Comparison of ENCODE assay signal across 12 cellular contexts in the genomic region with DNA sequence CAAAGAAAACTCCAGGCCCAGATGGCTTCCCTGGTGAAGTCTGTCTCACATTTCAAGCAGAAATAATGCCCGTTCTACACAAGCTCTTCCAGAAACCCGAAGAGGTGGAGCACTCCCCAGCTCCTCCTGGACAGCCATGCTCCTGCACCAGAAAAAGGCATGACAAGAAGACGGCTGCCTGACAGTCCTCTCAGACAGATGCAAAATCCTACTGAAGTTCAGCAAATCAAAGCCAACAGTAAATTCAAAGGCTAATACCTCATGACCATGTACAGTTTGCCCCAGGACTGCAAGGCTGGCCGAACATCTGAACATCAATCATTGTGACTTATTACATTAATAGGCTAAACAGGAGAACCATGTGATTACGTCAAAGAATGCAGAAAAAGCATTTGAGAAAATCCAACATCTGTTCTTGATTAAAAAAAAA. TPM values are rescaled to one million over a fixed set of nuclear protein-coding genes. Genes with fewer than 3 reads are reported as not detected.
A peak's percentile ranks its signal among the peaks of the same experiment; 100 is the strongest.
DNase-seq lines count a peak whose midpoint lies in the region; ATAC-seq and TF ChIP-seq lines count a peak whose summit lies in the region.
"Had no signal": no experiment of that assay in that cellular context is flagged by ENCODE, and none has a peak within 500 bp of the region (broad histone marks: within the 10 kb centered on the region; RNA-seq: fewer than 3 reads in every experiment).

No MANE protein-coding gene starts in this region.

- no peak overlapping the region for H3K4me3 Mint-ChIP-seq in T-helper 1 cell treated with Interleukin-12 subunit alpha and Interleukin-12 subunit beta and Interleukin-4 antibody, amounts not matched to agents 30 μg/mL and 1 μg/mL, for 36 hours
- peak overlapping the region; percentile 30 for H3K4me3 Mint-ChIP-seq in type B pancreatic cell
- no peak overlapping the region for H3K4me3 Mint-ChIP-seq in endothelial cell (ENCODE audit: unreplicated experiment)
- H3K4me3 Mint-ChIP-seq: activated CD4-positive, alpha-beta memory T cell treated with anti-CD3 and anti-CD28 coated beads for 36 hours; activated naive CD4-positive, alpha-beta T cell treated with anti-CD3 and anti-CD28 coated beads, Interleukin-2, amount 50 U/mL, for 24 hours had no signal

- peak overlapping the region; percentile 8 for H3K27ac Mint-ChIP-seq in T-helper 1 cell treated with Interleukin-12 subunit alpha and Interleukin-12 subunit beta and Interleukin-4 antibody, amounts not matched to agents 30 μg/mL and 1 μg/mL, for 36 hours
- H3K27ac Mint-ChIP-seq in type B pancreatic cell = peak overlapping the region; percentile 18
- H3K27ac Mint-ChIP-seq in endothelial cell (ENCODE audit: unreplicated experiment) = no peak overlapping the region
- H3K27ac Mint-ChIP-seq: activated CD4-positive, alpha-beta memory T cell treated with anti-CD3 and anti-CD28 coated beads for 36 hours; activated naive CD4-positive, alpha-beta T cell treated with anti-CD3 and anti-CD28 coated beads, Interleukin-2, amount 50 U/mL, for 24 hours had no signal

- peaks cover 7% of the 10 kb centered on the region for H3K27me3 Mint-ChIP-seq in T-helper 1 cell treated with Interleukin-12 subunit alpha and Interleukin-12 subunit beta and Interleukin-4 antibody, amounts not matched to agents 30 μg/mL and 1 μg/mL, for 36 hours (ENCODE audit: low read depth)
- peaks cover 7% of the 10 kb centered on the region for H3K27me3 Mint-ChIP-seq in type B pancreatic cell
- H3K27me3 Mint-ChIP-seq in endothelial cell (ENCODE audit: unreplicated experiment) = peaks cover 2% of the 10 kb centered on the region
- H3K27me3 Mint-ChIP-seq: activated CD4-positive, alpha-beta memory T cell treated with anti-CD3 and anti-CD28 coated beads for 36 hours; activated naive CD4-positive, alpha-beta T cell treated with anti-CD3 and anti-CD28 coated beads, Interleukin-2, amount 50 U/mL, for 24 hours had no signal

- peaks cover 13% of the 10 kb centered on the region for H3K4me1 Mint-ChIP-seq in T-helper 1 cell treated with Interleukin-12 subunit alpha and Interleukin-12 subunit beta and Interleukin-4 antibody, amounts not matched to agents 30 μg/mL and 1 μg/mL, for 36 hours (ENCODE audit: low read depth)
- peaks cover 11% of the 10 kb centered on the region for H3K4me1 Mint-ChIP-seq in type B pancreatic cell (ENCODE audit: unreplicated experiment)
- peaks cover 5% of the 10 kb centered on the region for H3K4me1 Mint-ChIP-seq in endothelial cell (ENCODE audit: unreplicated experiment)

- ATAC-seq in SK-N-SH treated with all-trans-retinoic acid at 6 μM for 48 hours = peak; percentile 88
- ATAC-seq: mucosa of descending colon had no signal

- CTCF ChIA-PET in HEK293T (lab: Yijun Ruan, JAX) = no interaction called here

- no peak for DNase-seq in T-helper 1 cell
- peak; percentile 10 for DNase-seq in fibroblast of the conjunctiva (ENCODE audit: low read depth)
- peak; percentile 32 for DNase-seq in type B pancreatic cell (ENCODE audit: extremely low spot score, unreplicated experiment)
- no peak for DNase-seq in HEK293T (ENCODE audit: extremely low spot score)
- no peak for DNase-seq in anterior cingulate cortex (lab: John Stamatoyannopoulos, UW)
- DNase-seq in endothelial cell (ENCODE audit: low spot score) = no peak
- DNase-seq: mucosa of descending colon, NCI-H2107 had no signal

- POLR2A ChIA-PET in HEK293T (lab: Yijun Ruan, JAX) = interaction anchor here (1.1 kb wide), 1 partner anchor 31 kb away, joined by 3 read pairs; the partner anchor contains the start of gene MXD4

- peaks cover 5% of the 10 kb centered on the region for H3K36me3 Mint-ChIP-seq in T-helper 1 cell treated with Interleukin-12 subunit alpha and Interleukin-12 subunit beta and Interleukin-4 antibody, amounts not matched to agents 30 μg/mL and 1 μg/mL, for 36 hours (ENCODE audit: low read depth)
- no peaks in the 10 kb centered on the region for H3K36me3 Mint-ChIP-seq in type B pancreatic cell
- no peaks in the 10 kb centered on the region for H3K36me3 Mint-ChIP-seq in endothelial cell (ENCODE audit: low read depth, unreplicated experiment)
- H3K36me3 Mint-ChIP-seq: activated CD4-positive, alpha-beta memory T cell treated with anti-CD3 and anti-CD28 coated beads for 36 hours had no signal

- TF ChIP-seq CTCF in type B pancreatic cell (conservative IDR thresholded peaks at IDR 0.05) (no peak), endothelial cell (IDR thresholded peaks at IDR 0.05; ENCODE audit: unreplicated experiment) (no peak)

- no peaks in the 10 kb centered on the region for H3K9me3 Mint-ChIP-seq in T-helper 1 cell treated with Interleukin-12 subunit alpha and Interleukin-12 subunit beta and Interleukin-4 antibody, amounts not matched to agents 30 μg/mL and 1 μg/mL, for 36 hours
- H3K9me3 Mint-ChIP-seq in type B pancreatic cell (peaks cover 7% of the 10 kb centered on the region), endothelial cell (ENCODE audit: unreplicated experiment) (no peaks in the 10 kb centered on the region)
- H3K9me3 Mint-ChIP-seq: activated naive CD4-positive, alpha-beta T cell treated with anti-CD3 and anti-CD28 coated beads, Interleukin-2, amount 50 U/mL, for 24 hours had no signal

TF ChIP-seq in SK-N-SH treated with all-trans-retinoic acid at 6 μM for 48 hours, 23 proteins besides CTCF, POLR2A, EP300 and RAD21 (continues in another document):
- TF ChIP-seq, protein P1, sequence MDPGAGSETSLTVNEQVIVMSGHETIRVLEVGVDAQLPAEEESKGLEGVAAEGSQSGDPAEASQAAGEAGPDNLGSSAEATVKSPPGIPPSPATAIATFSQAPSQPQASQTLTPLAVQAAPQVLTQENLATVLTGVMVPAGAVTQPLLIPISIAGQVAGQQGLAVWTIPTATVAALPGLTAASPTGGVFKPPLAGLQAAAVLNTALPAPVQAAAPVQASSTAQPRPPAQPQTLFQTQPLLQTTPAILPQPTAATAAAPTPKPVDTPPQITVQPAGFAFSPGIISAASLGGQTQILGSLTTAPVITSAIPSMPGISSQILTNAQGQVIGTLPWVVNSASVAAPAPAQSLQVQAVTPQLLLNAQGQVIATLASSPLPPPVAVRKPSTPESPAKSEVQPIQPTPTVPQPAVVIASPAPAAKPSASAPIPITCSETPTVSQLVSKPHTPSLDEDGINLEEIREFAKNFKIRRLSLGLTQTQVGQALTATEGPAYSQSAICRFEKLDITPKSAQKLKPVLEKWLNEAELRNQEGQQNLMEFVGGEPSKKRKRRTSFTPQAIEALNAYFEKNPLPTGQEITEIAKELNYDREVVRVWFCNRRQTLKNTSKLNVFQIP (CRISPR knock-in tag; IDR thresholded peaks at IDR 0.05; ENCODE audit: borderline replicate concordance, low read depth) = no peak
- TF ChIP-seq ZFP30 (CRISPR knock-in tag; IDR thresholded peaks at IDR 0.05) (no peak), ZFP3 (CRISPR knock-in tag; IDR thresholded peaks at IDR 0.05) (no peak), RARB (CRISPR knock-in tag; IDR thresholded peaks at IDR 0.05) (no peak)

TF ChIP-seq in HEK293T, 16 proteins besides CTCF, POLR2A, EP300 and RAD21:
- TF ChIP-seq LEF1 (IDR thresholded peaks at IDR 0.05; ENCODE audit: borderline replicate concordance) (no peak), ARNT (IDR thresholded peaks at IDR 0.05) (no peak), FOXA1 (IDR thresholded peaks at IDR 0.05) (no peak), CTBP1 (IDR thresholded peaks at IDR 0.05; ENCODE audit: borderline replicate concordance) (no peak), ZNF384 (IDR thresholded peaks at IDR 0.05) (no peak), SP1 (IDR thresholded peaks at IDR 0.05) (no peak), FOXM1 (IDR thresholded peaks at IDR 0.05; ENCODE audit: borderline replicate concordance) (no peak), L3MBTL2 (conservative IDR thresholded peaks at IDR 0.05) (no peak), BHLHE40 (IDR thresholded peaks at IDR 0.05; ENCODE audit: borderline replicate concordance) (no peak), HDGF (IDR thresholded peaks at IDR 0.05; ENCODE audit: borderline replicate concordance) (no peak), FOXK2 (IDR thresholded peaks at IDR 0.05) (no peak), NFRKB (IDR thresholded peaks at IDR 0.05) (no peak)

RNA-seq across cellular contexts. Expression of gene MXD4, which starts 30.8 kb away (rescaled TPM):
- 59.8 and 79.9 TPM in 2 replicates for total RNA-seq in type B pancreatic cell (ENCODE audit: low replicate concordance)
- total RNA-seq in endothelial cell (ENCODE audit: unreplicated experiment) = 93.5 TPM

RNA-seq across cellular contexts. Expression of gene HAUS3, which starts 50.8 kb away (rescaled TPM):
- total RNA-seq in type B pancreatic cell (ENCODE audit: low replicate concordance) (12.3 and 19.7 TPM in 2 replicates), endothelial cell (ENCODE audit: unreplicated experiment) (16.2 TPM)

RNA-seq across cellular contexts. Expression of gene POLN, which starts 50.8 kb away (rescaled TPM):
- total RNA-seq in type B pancreatic cell (ENCODE audit: low replicate concordance) (4.1 and 4.3 TPM in 2 replicates), endothelial cell (ENCODE audit: unreplicated experiment) (2.5 TPM)

Comparison
In these comparisons a context has a peak if more than half of its experiments do, and no peak if none do; other contexts are left out.
1. DNase-seq: peak in fibroblast of the conjunctiva (single experiment) and type B pancreatic cell (single experiment); none in T-helper 1 cell (0 of 5), HEK293T (single experiment), anterior cingulate cortex (0 of 58) and endothelial cell (single experiment).